24 cellular contexts compared by ENCODE assay signal in the genomic region with DNA sequence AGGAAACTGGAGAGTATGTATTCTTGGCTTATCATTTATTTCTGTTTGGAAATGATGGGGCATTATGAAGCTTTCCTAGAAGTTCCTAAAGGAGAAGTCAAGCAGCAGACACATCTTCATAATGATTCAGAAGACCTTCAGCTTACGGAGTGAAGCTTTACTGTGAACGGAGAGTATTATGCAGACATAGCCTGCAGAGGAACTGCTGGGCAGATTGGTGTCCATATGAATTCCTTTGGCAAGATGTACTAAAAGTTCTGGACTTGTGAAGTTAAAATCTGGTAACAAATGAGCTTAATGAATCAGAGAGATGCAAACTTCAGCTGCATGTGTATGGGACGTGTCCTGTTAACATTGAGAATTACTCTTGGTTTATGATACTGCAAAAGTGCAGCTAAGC.
"Had no signal": no experiment of that assay in that cellular context is flagged by ENCODE, and none has a peak within 500 bp of the region (broad histone marks: within the 10 kb centered on the region; RNA-seq: fewer than 3 reads in every experiment).

No MANE protein-coding gene starts in this region.

- H3K27me3 ChIP-seq: neutrophil, pancreas, right lobe of liver, sigmoid colon, stomach, suprapubic skin, testis, tibial artery, transverse colon, upper lobe of right lung, uterus had no signal

- H3K27ac ChIP-seq: neutrophil, pancreas, psoas muscle, right lobe of liver, sigmoid colon, stomach, suprapubic skin, testis, tibial artery, transverse colon, upper lobe of right lung, uterus had no signal

- DNase-seq: naive B cell; naive thymus-derived CD8-positive, alpha-beta T cell; nephron progenitor cell; nucleus accumbens; pancreas; psoas muscle; right cardiac atrium; right lobe of liver; sigmoid colon; small intestine; stimulated activated CD4-positive, alpha-beta T cell treated with anti-CD3 and anti-CD28 coated beads, Interleukin-15, amount 100 ng/mL, for 24 hours; stimulated activated CD4-positive, alpha-beta T cell treated with anti-CD3 and anti-CD28 coated beads, Interleukin-2, amount 100 ng/mL, for 24 hours; stimulated activated CD4-positive, alpha-beta T cell treated with anti-CD3 and anti-CD28 coated beads, Interleukin-2, amount 100 ng/mL, for 48 hours; stimulated activated CD4-positive, alpha-beta T cell treated with anti-CD3 and anti-CD28 coated beads, Interleukin-4, amount 100 ng/mL, for 24 hours; stimulated activated naive B cell treated with anti-CD40 and anti-IgM and Interleukin-4, amounts not matched to agents 10 μg/mL and 1 μg/mL and 100 μg/mL, for 72 hours; stimulated activated naive CD4-positive, alpha-beta T cell treated with Interleukin-2 at 50 U/mL for 16 hours; stomach; testis; tibial artery; transverse colon; upper lobe of right lung; uterus had no signal

- H3K36me3 ChIP-seq: neutrophil, pancreas, right lobe of liver, sigmoid colon, stomach, suprapubic skin, tibial artery, transverse colon, upper lobe of right lung, uterus had no signal

- H3K4me1 ChIP-seq: pancreas, psoas muscle, right lobe of liver, testis, tibial artery, transverse colon, uterus had no signal

- H3K9me3 ChIP-seq: neutrophil, pancreas, psoas muscle, right lobe of liver, sigmoid colon, stomach, suprapubic skin, testis, tibial artery, transverse colon, upper lobe of right lung, uterus had no signal

- H3K4me3 ChIP-seq: pancreas, psoas muscle, right lobe of liver, sigmoid colon, stomach, suprapubic skin, testis, tibial artery, transverse colon, upper lobe of right lung, uterus had no signal
